17 cellular contexts compared by ENCODE assay signal in genomic region chr11:45023065-45023365, GRCh38.
"Had no signal": no experiment of that assay in that cellular context is flagged by ENCODE, and none has a peak within 500 bp of the region (broad histone marks: within the 10 kb centered on the region; RNA-seq: fewer than 3 reads in every experiment).

No MANE protein-coding gene starts in this region.

- H3K27me3 ChIP-seq: body of pancreas, gastrocnemius medialis, upper lobe of right lung had no signal

- H3K9me3 Mint-ChIP-seq: nephron had no signal

- H3K27ac ChIP-seq: body of pancreas had no signal

- H3K36me3 Mint-ChIP-seq: memory B cell had no signal

- H3K36me3 ChIP-seq: gastrocnemius medialis, upper lobe of right lung had no signal

- ATAC-seq: body of pancreas, sciatic nerve had no signal

- H3K4me3 Mint-ChIP-seq: dendritic cell treated with granulocyte-macrophage colony-stimulating factor and Interleukin-4, amounts not matched to agents 40 ng/mL and 50 ng/mL, for 4 days; memory B cell; nephron had no signal

- H3K27ac Mint-ChIP-seq: dendritic cell treated with granulocyte-macrophage colony-stimulating factor and Interleukin-4, amounts not matched to agents 40 ng/mL and 50 ng/mL, for 4 days; memory B cell had no signal

- H3K4me3 ChIP-seq: body of pancreas, gastrocnemius medialis, smooth muscle cell, upper lobe of right lung had no signal

- DNase-seq: activated CD4-positive, alpha-beta T cell treated with anti-CD3 and anti-CD28 coated beads, Interleukin-2, amount 50 U/mL, for 4 hours; activated naive CD4-positive, alpha-beta T cell treated with Interleukin-2 at 50 U/mL for 16 hours; activated T-cell treated with anti-CD3 and anti-CD28 coated beads, Interleukin-2, amount 50 U/mL, for 48 hours; body of pancreas; effector CD8-positive, alpha-beta T cell; hypothalamus; stimulated activated CD4-positive, alpha-beta T cell treated with anti-CD3 and anti-CD28 coated beads, Interleukin-2, amount 100 ng/mL, for 48 hours; stimulated activated CD8-positive, alpha-beta memory T cell treated with anti-CD3 and anti-CD28 coated beads, Interleukin-4, amount 100 ng/mL, for 48 hours; stimulated activated naive CD4-positive, alpha-beta T cell treated with Interleukin-2 at 50 U/mL for 16 hours; T-helper 9 cell; upper lobe of right lung had no signal

- H3K4me2 ChIP-seq: smooth muscle cell had no signal

- H3K27me3 Mint-ChIP-seq: memory B cell had no signal

- H3K9me3 ChIP-seq: body of pancreas, gastrocnemius medialis, upper lobe of right lung had no signal
